ENCODE assay signal across 8 cellular contexts in the genomic region with DNA sequence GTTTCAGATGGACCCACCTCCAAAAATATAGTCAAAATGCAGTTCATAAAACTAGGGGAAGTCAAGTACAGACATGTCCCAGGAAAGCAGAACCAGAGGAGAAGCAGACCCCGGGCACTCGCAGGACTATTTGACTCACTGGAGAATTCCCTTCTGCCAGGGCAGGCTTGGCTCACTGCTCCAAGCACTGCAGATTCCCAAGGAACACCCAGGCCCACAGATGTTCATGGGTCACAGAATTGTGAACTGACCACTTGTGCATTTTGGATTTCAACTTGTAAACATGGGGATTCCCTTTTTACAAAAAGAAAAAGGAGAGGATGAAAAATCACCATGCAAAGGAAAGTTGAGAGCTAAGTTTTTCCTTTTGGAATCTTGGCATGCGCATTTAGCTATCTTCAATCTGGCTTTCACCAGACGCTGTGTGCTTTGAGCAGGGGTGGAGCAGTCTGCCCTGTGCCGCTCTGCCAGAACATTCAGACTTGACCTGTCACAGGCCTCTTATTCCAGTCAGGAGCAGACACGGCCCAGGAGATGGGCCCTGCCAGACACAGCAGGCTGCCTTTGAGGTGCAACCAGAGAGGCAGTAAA.
DNase-seq lines count a peak whose midpoint lies in the region; ATAC-seq and FAIRE-seq lines count a peak whose summit lies in the region.

No MANE protein-coding gene starts in this region.

- H3K27ac ChIP-seq in ACC112 (ENCODE audit: low read depth, low read length) = peak overlapping the region; percentile 81
- H3K27ac ChIP-seq in cingulate gyrus (ENCODE audit: low read depth, low read length) = peak overlapping the region; percentile 62

- H3K4me3 ChIP-seq in ACC112 (ENCODE audit: low read depth, low read length) = peak overlapping the region; percentile 34; the same call in 1 of the 2 replicates

- FAIRE-seq in frontal cortex (lab: Jason Lieb, UNC) = no peak

- H3K27me3 ChIP-seq in ACC112 (ENCODE audit: insufficient read depth, low read length) = no peaks in the 10 kb centered on the region

- no peaks in the 10 kb centered on the region for H3K27me3 Mint-ChIP-seq in activated naive CD4-positive, alpha-beta T cell treated with anti-CD3 and anti-CD28 coated beads, Interleukin-2, amount 10 ng/mL, durations not matched to agents 7 days and 5 days

- ATAC-seq in HG03097 (IDR thresholded peaks at IDR 0.05; ENCODE audit: low FRiP score, unreplicated experiment) (no peak), HG02938 (IDR thresholded peaks at IDR 0.05; ENCODE audit: unreplicated experiment) (no peak)

- H3K4me1 ChIP-seq in ACC112 (ENCODE audit: control insufficient read depth, insufficient read depth, low read length, unreplicated experiment) = peaks cover 56% of the 10 kb centered on the region

- no peak overlapping the region for H3K4me3 Mint-ChIP-seq in activated naive CD4-positive, alpha-beta T cell treated with anti-CD3 and anti-CD28 coated beads, Interleukin-2, amount 10 ng/mL, durations not matched to agents 7 days and 5 days

- no peaks in the 10 kb centered on the region for H3K36me3 ChIP-seq in ACC112 (ENCODE audit: insufficient read depth, low read length)

- CTCF ChIA-PET in activated naive CD4-positive, alpha-beta T cell treated with anti-CD3 and anti-CD28 coated beads, Interleukin-2, amount 10 ng/mL, durations not matched to agents 7 days and 5 days (lab: Charles Lee) = interaction anchor here (0.7 to 2.0 kb wide), 12 partner anchors 35 to 444 kb away, joined by 3 to 19 read pairs (median 3); no protein-coding TSS in a partner anchor

- peaks cover 86% of the 10 kb centered on the region for H3K4me1 Mint-ChIP-seq in activated naive CD4-positive, alpha-beta T cell treated with anti-CD3 and anti-CD28 coated beads, Interleukin-2, amount 10 ng/mL, durations not matched to agents 7 days and 5 days

- H3K9me3 Mint-ChIP-seq in activated naive CD4-positive, alpha-beta T cell treated with anti-CD3 and anti-CD28 coated beads, Interleukin-2, amount 10 ng/mL, durations not matched to agents 7 days and 5 days = peaks cover 7% of the 10 kb centered on the region

- DNase-seq in Kasumi-1 (lab: John Stamatoyannopoulos, UW) = peak; percentile 7 to 36
- DNase-seq in mucosa of gallbladder (ENCODE audit: low spot score) = peak; percentile 50
- no peak for DNase-seq in activated naive CD4-positive, alpha-beta T cell treated with anti-CD3 and anti-CD28 coated beads, Interleukin-2, amount 10 ng/mL, durations not matched to agents 7 days and 5 days
- no peak for DNase-seq in frontal cortex (ENCODE audit: low spot score in 2 of 2)

- H3K27ac Mint-ChIP-seq in activated naive CD4-positive, alpha-beta T cell treated with anti-CD3 and anti-CD28 coated beads, Interleukin-2, amount 10 ng/mL, durations not matched to agents 7 days and 5 days = no peak overlapping the region

- peaks cover 22% of the 10 kb centered on the region for H3K36me3 Mint-ChIP-seq in activated naive CD4-positive, alpha-beta T cell treated with anti-CD3 and anti-CD28 coated beads, Interleukin-2, amount 10 ng/mL, durations not matched to agents 7 days and 5 days

- H3K79me2 ChIP-seq in ACC112 (ENCODE audit: control insufficient read depth, insufficient read depth, low read length, unreplicated experiment) = no peaks in the 10 kb centered on the region

- H2AFZ ChIP-seq in ACC112 (ENCODE audit: low read length, unreplicated experiment) = peak overlapping the region; percentile 48

Comparison
In these comparisons a context has a peak if more than half of its experiments do, and no peak if none do; other contexts are left out.
1. DNase-seq: peak in Kasumi-1 (2 of 2) and mucosa of gallbladder (single experiment); none in activated naive CD4-positive, alpha-beta T cell treated with anti-CD3 and anti-CD28 coated beads, Interleukin-2, amount 10 ng/mL, durations not matched to agents 7 days and 5 days (single experiment) and frontal cortex (0 of 2).